ENCODE assay signal across 6 cellular contexts in genomic region chr2:219254590-219255219, GRCh38. TPM values are rescaled to one million over a fixed set of nuclear protein-coding genes. Genes with fewer than 3 reads are reported as not detected.
A peak's percentile ranks its signal among the peaks of the same experiment; 100 is the strongest.
DNase-seq lines count a peak whose midpoint lies in the region; ATAC-seq, FAIRE-seq and TF ChIP-seq lines count a peak whose summit lies in the region.

No MANE protein-coding gene starts in this region.

- peak overlapping the region; percentile 81 for H3K27ac ChIP-seq in CD8-positive, alpha-beta T cell (ENCODE audit: low read depth, low read length)
- peak overlapping the region; percentile 99 for H3K27ac ChIP-seq in VCaP
- peak overlapping the region; percentile 79 for H3K27ac ChIP-seq in temporal lobe (ENCODE audit: low read depth, low read length)

- H3K36me3 Mint-ChIP-seq in CD8-positive, alpha-beta T cell, result peaks cover 41% of the 10 kb centered on the region

- intact Hi-C loops in CD8-positive, alpha-beta T cell (cut with DNase I, micrococcal nuclease), result loop anchor here (1.0 to 5.0 kb wide), 8 partner anchors 25 to 343 kb away; partner anchors contain the start of genes DNAJB2 (in 2 of the 2), DNPEP (in 2 of the 2), NHEJ1 (in 1 of the 2) and STK11IP (in 1 of the 2)
- intact Hi-C loops in left ventricle myocardium superior (cut with micrococcal nuclease), result no loop called here

- TF ChIP-seq CTCF in CD8-positive, alpha-beta T cell (IDR thresholded peaks at IDR 0.05), result no peak
- no peak for TF ChIP-seq CTCF in VCaP (conservative IDR thresholded peaks at IDR 0.05)

- ATAC-seq in CD8-positive, alpha-beta T cell, result peak; percentile 35
- ATAC-seq in HG02798 (IDR thresholded peaks at IDR 0.05; ENCODE audit: poor library complexity, unreplicated experiment) (peak; percentile 19), left ventricle myocardium superior (peak; percentile 22)

- peaks cover 3% of the 10 kb centered on the region for H3K27me3 Mint-ChIP-seq in CD8-positive, alpha-beta T cell (ENCODE audit: low read depth)

- H3K9me3 ChIP-seq in CD8-positive, alpha-beta T cell (ENCODE audit: low read length), result no peaks in the 10 kb centered on the region

- no peaks in the 10 kb centered on the region for H3K27me3 ChIP-seq in CD8-positive, alpha-beta T cell (ENCODE audit: insufficient read depth, low read length)

- CTCF ChIA-PET in CD8-positive, alpha-beta T cell (lab: Charles Lee), result interaction anchor here (0.6 to 10.2 kb wide), 16 partner anchors 10 to 543 kb away, joined by 3 to 138 read pairs (median 4); partner anchors contain the start of genes ANKZF1, ATG9A, DNAJB2 and GLB1L

- no peak for FAIRE-seq in urothelium cell line (lab: Jason Lieb, UNC)

- peak in 4 of 7 experiments; percentile 32 to 61 (median 49) for DNase-seq in CD8-positive, alpha-beta T cell
- DNase-seq in left ventricle myocardium superior (no peak), urothelium cell line (ENCODE audit: low spot score) (no peak)

- POLR2A ChIA-PET in CD8-positive, alpha-beta T cell (lab: Charles Lee), result interaction anchor here (1.0 to 9.6 kb wide), 11 partner anchors 9 to 78 kb away, joined by 3 to 184 read pairs (median 13); partner anchors contain the start of genes ABCB6, ANKZF1, ATG9A and CNPPD1

- peak overlapping the region; percentile 98 for H3K4me3 ChIP-seq in CD8-positive, alpha-beta T cell (ENCODE audit: low read depth, low read length)

- H3K4me3 Mint-ChIP-seq in CD8-positive, alpha-beta T cell, result peak overlapping the region; percentile 87

- peaks cover 39% of the 10 kb centered on the region for H3K4me1 Mint-ChIP-seq in CD8-positive, alpha-beta T cell (ENCODE audit: low read depth)

- no peaks in the 10 kb centered on the region for H3K9me3 Mint-ChIP-seq in CD8-positive, alpha-beta T cell

- H3K36me3 ChIP-seq in CD8-positive, alpha-beta T cell (ENCODE audit: insufficient read depth, low read length), result peaks cover 17% of the 10 kb centered on the region

- H3K27ac Mint-ChIP-seq in CD8-positive, alpha-beta T cell, result peak overlapping the region; percentile 96

- H3K4me1 ChIP-seq in CD8-positive, alpha-beta T cell (ENCODE audit: insufficient read depth, low read length), result peaks cover 30% of the 10 kb centered on the region

RNA-seq across cellular contexts. Expression of gene TUBA4A, which starts 1.0 kb away (rescaled TPM):
- total RNA-seq in CD8-positive, alpha-beta T cell, result 100 to 1,000 TPM; 322 TPM
- total RNA-seq in left ventricle myocardium superior (116 TPM), temporal lobe (2.5 TPM)

RNA-seq across cellular contexts. Expression of gene TUBA4B, which starts 1.7 kb away (rescaled TPM):
- not detected for total RNA-seq in CD8-positive, alpha-beta T cell
- total RNA-seq in left ventricle myocardium superior (not detected), temporal lobe (not detected)

RNA-seq across cellular contexts. Expression of gene STK16, which starts 9.4 kb away (rescaled TPM):
- 10 to 100 TPM; 12.9 to 13.2 TPM for total RNA-seq in CD8-positive, alpha-beta T cell
- total RNA-seq in left ventricle myocardium superior, result 16.4 TPM
- 13.0 TPM for total RNA-seq in temporal lobe

RNA-seq across cellular contexts. Expression of gene GLB1L, which starts 9.5 kb away (rescaled TPM):
- total RNA-seq in CD8-positive, alpha-beta T cell, result 1 to 10 TPM; 1.7 to 2.8 TPM
- total RNA-seq in left ventricle myocardium superior (2.5 TPM), temporal lobe (3.4 TPM)

RNA-seq across cellular contexts. Expression of gene DNAJB2, which starts 24.5 kb away (rescaled TPM):
- 100 to 1,000 TPM; 108 to 123 TPM for total RNA-seq in CD8-positive, alpha-beta T cell
- total RNA-seq in left ventricle myocardium superior, result 74.9 TPM
- total RNA-seq in temporal lobe, result 81.1 TPM

Comparison
In these comparisons a context has a peak if more than half of its experiments do, and no peak if none do; other contexts are left out.
1. DNase-seq: peak in CD8-positive, alpha-beta T cell (4 of 7); none in left ventricle myocardium superior (single experiment) and urothelium cell line (single experiment).
2. RNA of gene TUBA4A, which starts 1.0 kb away (total RNA-seq): 322 TPM in CD8-positive, alpha-beta T cell and 116 TPM in left ventricle myocardium superior (single experiment); 2.5 TPM in temporal lobe (single experiment); every median in the first group is over 10 times any median in the second.
3. Peak in every context shown above with its lines, with median percentiles within 50 percentile points of each other: ATAC-seq and H3K27ac ChIP-seq.